ENCODE assay signal across 8 cellular contexts in genomic region chr2:98757904-98758421, GRCh38. TPM values are rescaled to one million over a fixed set of nuclear protein-coding genes. Genes with fewer than 3 reads are reported as not detected.
A peak's percentile ranks its signal among the peaks of the same experiment; 100 is the strongest.
DNase-seq lines count a peak whose midpoint lies in the region; ATAC-seq and TF ChIP-seq lines count a peak whose summit lies in the region.

No MANE protein-coding gene starts in this region.

- peak overlapping the region in 1 of 4 donors; percentile 27 for H3K27ac ChIP-seq in gastrocnemius medialis

- no peak for DNase-seq in activated CD4-positive, CD25-positive, alpha-beta regulatory T cell treated with anti-CD3 and anti-CD28 coated beads, Interleukin-2, amount 50 U/mL, for 72 hours
- DNase-seq in NOMO-1 (lab: John Stamatoyannopoulos, UW; ENCODE audit: unreplicated experiment in 2 of 2) (peak; percentile 84 to 95), germinal center (ENCODE audit: low spot score) (peak; percentile 83), gastrocnemius medialis (peak; percentile 25 to 45), NCI-H510A treated with DMSO at 0.1 percent for 48 hours (lab: John Stamatoyannopoulos, UW) (no peak)
- peak; percentile 41 for DNase-seq in activated T-helper 2 cell treated with anti-CD3 and anti-CD28 coated beads, Interferon-gamma antibody, Interleukin-2, Interleukin-4, amounts not matched to agents 10 μg/mL and 5 μg/mL and 100 μg/mL, durations not matched to agents 14 hours and 24 hours and 36 hours (ENCODE audit: low spot score)

- no peak overlapping the region for H3K4me3 ChIP-seq in gastrocnemius medialis

- H3K36me3 Mint-ChIP-seq in activated T-helper 2 cell treated with anti-CD3 and anti-CD28 coated beads, Interferon-gamma antibody, Interleukin-2, Interleukin-4, amounts not matched to agents 10 μg/mL and 5 μg/mL and 100 μg/mL, durations not matched to agents 14 hours and 24 hours and 36 hours (ENCODE audit: low read depth) = peaks cover 3% of the 10 kb centered on the region

- no peaks in the 10 kb centered on the region for H3K9me3 Mint-ChIP-seq in activated T-helper 2 cell treated with anti-CD3 and anti-CD28 coated beads, Interferon-gamma antibody, Interleukin-2, Interleukin-4, amounts not matched to agents 10 μg/mL and 5 μg/mL and 100 μg/mL, durations not matched to agents 14 hours and 24 hours and 36 hours

- peaks cover 44% of the 10 kb centered on the region for H3K4me1 Mint-ChIP-seq in activated T-helper 2 cell treated with anti-CD3 and anti-CD28 coated beads, Interferon-gamma antibody, Interleukin-2, Interleukin-4, amounts not matched to agents 10 μg/mL and 5 μg/mL and 100 μg/mL, durations not matched to agents 14 hours and 24 hours and 36 hours (ENCODE audit: low read depth)

- in situ Hi-C loops in gastrocnemius medialis (cut with MboI; ENCODE audit: low sequenced_read_pairs in 4 of 4) = no loop called here

- no peaks in the 10 kb centered on the region for H3K9me3 ChIP-seq in gastrocnemius medialis

- H3K27me3 Mint-ChIP-seq in activated T-helper 2 cell treated with anti-CD3 and anti-CD28 coated beads, Interferon-gamma antibody, Interleukin-2, Interleukin-4, amounts not matched to agents 10 μg/mL and 5 μg/mL and 100 μg/mL, durations not matched to agents 14 hours and 24 hours and 36 hours (ENCODE audit: low read depth) = peaks cover 3% of the 10 kb centered on the region

- ATAC-seq in activated CD4-positive, CD25-positive, alpha-beta regulatory T cell treated with anti-CD3 and anti-CD28 coated beads, Interleukin-2, amount 50 U/mL, for 24 hours = peak; percentile 60 to 61
- ATAC-seq in HG02973 (IDR thresholded peaks at IDR 0.05; ENCODE audit: unreplicated experiment) (peak; percentile 83), gastrocnemius medialis (peak; percentile 78)

- H3K36me3 ChIP-seq in gastrocnemius medialis = no peaks in the 10 kb centered on the region

- H3K4me3 Mint-ChIP-seq in activated T-helper 2 cell treated with anti-CD3 and anti-CD28 coated beads, Interferon-gamma antibody, Interleukin-2, Interleukin-4, amounts not matched to agents 10 μg/mL and 5 μg/mL and 100 μg/mL, durations not matched to agents 14 hours and 24 hours and 36 hours (ENCODE audit: low read depth) = peak overlapping the region; percentile 50

- H3K27me3 ChIP-seq in gastrocnemius medialis = peaks cover 0 to 2% (median 0%) of the 10 kb centered on the region in 3 donors

- no peak for TF ChIP-seq CTCF in gastrocnemius medialis (IDR thresholded peaks at IDR 0.05 in 4 of 5, conservative IDR thresholded peaks at IDR 0.05 in 1 of 5)

- intact Hi-C loops in activated T-helper 2 cell treated with anti-CD3 and anti-CD28 coated beads, Interferon-gamma antibody, Interleukin-2, Interleukin-4, amounts not matched to agents 10 μg/mL and 5 μg/mL and 100 μg/mL, durations not matched to agents 14 hours and 24 hours and 36 hours (cut with micrococcal nuclease) = loop anchor here (1.0 to 2.0 kb wide), 2 partner anchors 8 to 15 kb away; no protein-coding TSS in a partner anchor
- intact Hi-C loops in gastrocnemius medialis (cut with DNase I; ENCODE audit: low total_unique reads) = no loop called here

- peaks cover 3 to 7% of the 10 kb centered on the region in 2 donors for H3K4me1 ChIP-seq in gastrocnemius medialis

- TF ChIP-seq POLR2A in gastrocnemius medialis (IDR thresholded peaks at IDR 0.05) = no peak

- H3K27ac Mint-ChIP-seq in activated T-helper 2 cell treated with anti-CD3 and anti-CD28 coated beads, Interferon-gamma antibody, Interleukin-2, Interleukin-4, amounts not matched to agents 10 μg/mL and 5 μg/mL and 100 μg/mL, durations not matched to agents 14 hours and 24 hours and 36 hours = peak overlapping the region; percentile 83

RNA-seq across cellular contexts. Expression of gene MGAT4A, which starts 27.0 kb away (rescaled TPM):
- 42.0 and 44.6 TPM in 2 replicates for total RNA-seq in activated T-helper 2 cell treated with anti-CD3 and anti-CD28 coated beads, Interferon-gamma antibody, Interleukin-2, Interleukin-4, amounts not matched to agents 10 μg/mL and 5 μg/mL and 100 μg/mL, durations not matched to agents 14 hours and 24 hours and 36 hours
- total RNA-seq in gastrocnemius medialis = 10 to 100 TPM in 3 of 4 donors, 1 to 10 TPM in 1; 4.2 to 14.1 (median 12.2) TPM

Comparison
In these comparisons a context has a peak if more than half of its experiments do, and no peak if none do; other contexts are left out.
1. DNase-seq: peak in NOMO-1 (2 of 2), activated T-helper 2 cell treated with anti-CD3 and anti-CD28 coated beads, Interferon-gamma antibody, Interleukin-2, Interleukin-4, amounts not matched to agents 10 μg/mL and 5 μg/mL and 100 μg/mL, durations not matched to agents 14 hours and 24 hours and 36 hours (single experiment), germinal center (single experiment) and gastrocnemius medialis (2 of 2); none in activated CD4-positive, CD25-positive, alpha-beta regulatory T cell treated with anti-CD3 and anti-CD28 coated beads, Interleukin-2, amount 50 U/mL, for 72 hours (single experiment) and NCI-H510A treated with DMSO at 0.1 percent for 48 hours (single experiment).
2. Peak in every context shown above with its lines, with median percentiles within 50 percentile points of each other: ATAC-seq.